16 cellular contexts compared by ENCODE assay signal in genomic region chr15:57522148-57522547, GRCh38.
DNase-seq lines count a peak whose midpoint lies in the region; ATAC-seq and TF ChIP-seq lines count a peak whose summit lies in the region.
"Had no signal": no experiment of that assay in that cellular context is flagged by ENCODE, and none has a peak within 500 bp of the region (broad histone marks: within the 10 kb centered on the region; RNA-seq: fewer than 3 reads in every experiment).

No MANE protein-coding gene starts in this region.

- H3K27ac Mint-ChIP-seq in CD4-positive, alpha-beta memory T cell, result no peak overlapping the region
- no peak overlapping the region for H3K27ac Mint-ChIP-seq in activated CD8-positive, alpha-beta T cell treated with anti-CD3 and anti-CD28 coated beads for 36 hours
- H3K27ac Mint-ChIP-seq: B cell; stimulated activated effector memory CD8-positive, alpha-beta T cell treated with anti-CD3 and anti-CD28 coated beads, Interleukin-12 subunit alpha, Interleukin-12 subunit beta, amount 100 ng/mL, for 72 hours had no signal

- H2BK120ac ChIP-seq in neuronal stem cell (ENCODE audit: low read depth, low read length), result no peak overlapping the region

- H3K79me1 ChIP-seq in neuronal stem cell (ENCODE audit: low read depth, low read length), result no peaks in the 10 kb centered on the region

- H3K4me3 ChIP-seq in neuronal stem cell (ENCODE audit: low read length in 2 of 2), result no peak overlapping the region
- H3K4me3 ChIP-seq in CD4-positive, alpha-beta memory T cell (ENCODE audit: low read length in 2 of 2), result no peak overlapping the region
- H3K4me3 ChIP-seq: K562, transverse colon had no signal

- H3K27me3 ChIP-seq in neuronal stem cell (ENCODE audit: control insufficient read depth in 3 of 3, insufficient read depth in 3 of 3, low read depth in 1 of 3, low read length in 3 of 3), result no peaks in the 10 kb centered on the region
- H3K27me3 ChIP-seq in CD4-positive, alpha-beta memory T cell (ENCODE audit: insufficient read depth, low read length), result no peaks in the 10 kb centered on the region
- H3K27me3 ChIP-seq: transverse colon had no signal

- no peak overlapping the region for H3K27ac ChIP-seq in neuronal stem cell (replicated peaks; ENCODE audit: low read length)
- no peak overlapping the region for H3K27ac ChIP-seq in CD4-positive, alpha-beta memory T cell (ENCODE audit: low read depth, low read length)
- H3K27ac ChIP-seq: parathyroid adenoma, transverse colon had no signal

- no peak overlapping the region for H3K4me3 Mint-ChIP-seq in CD4-positive, alpha-beta memory T cell
- H3K4me3 Mint-ChIP-seq in activated CD8-positive, alpha-beta T cell treated with anti-CD3 and anti-CD28 coated beads for 36 hours, result no peak overlapping the region
- H3K4me3 Mint-ChIP-seq: B cell; stimulated activated effector memory CD8-positive, alpha-beta T cell treated with anti-CD3 and anti-CD28 coated beads, Interleukin-12 subunit alpha, Interleukin-12 subunit beta, amount 100 ng/mL, for 72 hours had no signal

- no peak overlapping the region for H3K4ac ChIP-seq in neuronal stem cell (ENCODE audit: low read length)

- no peak overlapping the region for H4K91ac ChIP-seq in neuronal stem cell (ENCODE audit: low read depth, low read length, poor library complexity)

- no peak overlapping the region for H3K14ac ChIP-seq in neuronal stem cell (ENCODE audit: low read length)

- no peaks in the 10 kb centered on the region for H3K36me3 ChIP-seq in neuronal stem cell (replicated peaks in 1 of 2; ENCODE audit: control insufficient read depth in 2 of 2, insufficient read depth in 2 of 2, low read length in 2 of 2)
- no peaks in the 10 kb centered on the region for H3K36me3 ChIP-seq in CD4-positive, alpha-beta memory T cell (ENCODE audit: insufficient read depth, low read length)
- H3K36me3 ChIP-seq: transverse colon had no signal

- H3K4me1 Mint-ChIP-seq in CD4-positive, alpha-beta memory T cell, result no peaks in the 10 kb centered on the region
- no peaks in the 10 kb centered on the region for H3K4me1 Mint-ChIP-seq in activated CD8-positive, alpha-beta T cell treated with anti-CD3 and anti-CD28 coated beads for 36 hours (ENCODE audit: low read depth)
- H3K4me1 Mint-ChIP-seq: stimulated activated effector memory CD8-positive, alpha-beta T cell treated with anti-CD3 and anti-CD28 coated beads, Interleukin-12 subunit alpha, Interleukin-12 subunit beta, amount 100 ng/mL, for 72 hours had no signal

- no CpG with 5 or more reads among the region's 9 CpGs for WGBS in neuronal stem cell (ENCODE audit: extremely low coverage in 2 of 2, insufficient read length in 2 of 2, insufficient replicate concordance in 1 of 2), 2 donors

- CTCF ChIA-PET in CD4-positive, alpha-beta memory T cell (lab: Charles Lee; ENCODE audit: partially characterized antibody), result interaction anchor here (1.4 to 4.4 kb wide), 2 partner anchors 7 to 11 kb away, joined by 3 to 15 read pairs; no protein-coding TSS in a partner anchor
- CTCF ChIA-PET in activated CD8-positive, alpha-beta T cell treated with anti-CD3 and anti-CD28 coated beads for 36 hours (lab: Charles Lee), result interaction anchor here (1.1 kb wide), 1 partner anchor 182 kb away, joined by 3 read pairs; no protein-coding TSS in a partner anchor

- peak; percentile 64 for DNase-seq in DMS79 (lab: John Stamatoyannopoulos, UW)
- DNase-seq in NCI-H446 treated with DMSO at 0.1 percent for 48 hours (lab: John Stamatoyannopoulos, UW), result peak; percentile 38
- no peak for DNase-seq in left cardiac atrium
- no peak for DNase-seq in neuronal stem cell (ENCODE audit: low spot score)
- no peak for DNase-seq in T-helper 1 cell
- DNase-seq in CD4-positive, alpha-beta memory T cell, result no peak
- DNase-seq in activated CD8-positive, alpha-beta T cell treated with anti-CD3 and anti-CD28 coated beads for 36 hours, result no peak
- DNase-seq: islet precursor cell, NCI-H1105 treated with DMSO at 0.1 percent for 48 hours, NCI-H2171, transverse colon had no signal

- no peaks in the 10 kb centered on the region for H3K9me3 Mint-ChIP-seq in CD4-positive, alpha-beta memory T cell
- H3K9me3 Mint-ChIP-seq in activated CD8-positive, alpha-beta T cell treated with anti-CD3 and anti-CD28 coated beads for 36 hours, result no peaks in the 10 kb centered on the region
- H3K9me3 Mint-ChIP-seq: stimulated activated effector memory CD8-positive, alpha-beta T cell treated with anti-CD3 and anti-CD28 coated beads, Interleukin-12 subunit alpha, Interleukin-12 subunit beta, amount 100 ng/mL, for 72 hours had no signal

- no peak overlapping the region for H2BK15ac ChIP-seq in neuronal stem cell (ENCODE audit: low read length)

- no peak overlapping the region for H4K8ac ChIP-seq in neuronal stem cell (ENCODE audit: low read depth, low read length)

- intact Hi-C loops in left cardiac atrium (cut with DNase I), result loop anchor here in 1 of 2 donors (10.0 kb wide), 1 partner anchor 377 kb away; no protein-coding TSS in a partner anchor
- intact Hi-C loops in CD4-positive, alpha-beta memory T cell (cut with micrococcal nuclease), result no loop called here
- intact Hi-C loops in activated CD8-positive, alpha-beta T cell treated with anti-CD3 and anti-CD28 coated beads for 36 hours (cut with micrococcal nuclease), result no loop called here

- no peak overlapping the region for H3K18ac ChIP-seq in neuronal stem cell (ENCODE audit: low read length)

- POLR2A ChIA-PET in CD4-positive, alpha-beta memory T cell (lab: Charles Lee; ENCODE audit: partially characterized antibody), result no interaction called here
- POLR2A ChIA-PET in activated CD8-positive, alpha-beta T cell treated with anti-CD3 and anti-CD28 coated beads for 36 hours (lab: Charles Lee), result no interaction called here

- no peak overlapping the region for H2AFZ ChIP-seq in neuronal stem cell (ENCODE audit: low read length)
- H2AFZ ChIP-seq: parathyroid adenoma had no signal

- no peak overlapping the region for H2BK5ac ChIP-seq in neuronal stem cell (ENCODE audit: low read length)

- no peak overlapping the region for H3K23ac ChIP-seq in neuronal stem cell (ENCODE audit: low read depth, low read length, poor library complexity)

- H3K9me3 ChIP-seq in neuronal stem cell (replicated peaks in 1 of 2; ENCODE audit: control insufficient read depth in 2 of 2, insufficient read depth in 1 of 2, low read depth in 1 of 2, low read length in 2 of 2), result peaks cover 0 to 2% of the 10 kb centered on the region in 2 donors
- no peaks in the 10 kb centered on the region for H3K9me3 ChIP-seq in CD4-positive, alpha-beta memory T cell (ENCODE audit: control insufficient read depth in 1 of 2, low read length in 2 of 2)
- H3K9me3 ChIP-seq: transverse colon had no signal

- no peak overlapping the region for H3K9ac ChIP-seq in neuronal stem cell (ENCODE audit: low read depth, low read length, poor library complexity)
- H3K9ac ChIP-seq: parathyroid adenoma had no signal

- H3K4me1 ChIP-seq in neuronal stem cell (ENCODE audit: control insufficient read depth in 2 of 2, insufficient read depth in 1 of 2, low read depth in 1 of 2, low read length in 2 of 2), result peaks cover 0 to 1% of the 10 kb centered on the region in 2 donors
- no peaks in the 10 kb centered on the region for H3K4me1 ChIP-seq in CD4-positive, alpha-beta memory T cell (ENCODE audit: insufficient read depth, low read length)
- H3K4me1 ChIP-seq: parathyroid adenoma had no signal

- peak overlapping the region; percentile 10 for H2BK12ac ChIP-seq in neuronal stem cell (ENCODE audit: low read length)

- peaks cover 5 to 9% of the 10 kb centered on the region in 2 donors for H3K27me3 Mint-ChIP-seq in CD4-positive, alpha-beta memory T cell
- peaks cover under 1% of the 10 kb centered on the region for H3K27me3 Mint-ChIP-seq in activated CD8-positive, alpha-beta T cell treated with anti-CD3 and anti-CD28 coated beads for 36 hours
- H3K27me3 Mint-ChIP-seq: B cell had no signal

- TF ChIP-seq CTCF in activated CD8-positive, alpha-beta T cell treated with anti-CD3 and anti-CD28 coated beads for 36 hours (IDR thresholded peaks at IDR 0.05), result no peak

- H3K4me2 ChIP-seq in neuronal stem cell (ENCODE audit: insufficient read depth, low read length, poor library complexity, severe bottlenecking), result no peak overlapping the region

- no peaks in the 10 kb centered on the region for H3K36me3 Mint-ChIP-seq in CD4-positive, alpha-beta memory T cell
- no peaks in the 10 kb centered on the region for H3K36me3 Mint-ChIP-seq in activated CD8-positive, alpha-beta T cell treated with anti-CD3 and anti-CD28 coated beads for 36 hours (ENCODE audit: low read depth)
- H3K36me3 Mint-ChIP-seq: stimulated activated effector memory CD8-positive, alpha-beta T cell treated with anti-CD3 and anti-CD28 coated beads, Interleukin-12 subunit alpha, Interleukin-12 subunit beta, amount 100 ng/mL, for 72 hours had no signal

- no peak overlapping the region for H2AK5ac ChIP-seq in neuronal stem cell (ENCODE audit: low read depth, low read length)

- ATAC-seq in left cardiac atrium (peak; percentile 13 to 48), HG03045 (IDR thresholded peaks at IDR 0.05; ENCODE audit: unreplicated experiment) (no peak)
- ATAC-seq in activated CD8-positive, alpha-beta T cell treated with anti-CD3 and anti-CD28 coated beads for 36 hours, result no peak
- ATAC-seq: K562; stimulated activated effector memory CD8-positive, alpha-beta T cell treated with anti-CD3 and anti-CD28 coated beads, Interleukin-12 subunit alpha, Interleukin-12 subunit beta, amount 100 ng/mL, for 72 hours had no signal

Comparison
In these comparisons a context has a peak if more than half of its experiments do, and no peak if none do; other contexts are left out.
1. DNase-seq: peak in DMS79 (single experiment) and NCI-H446 treated with DMSO at 0.1 percent for 48 hours (single experiment); none in left cardiac atrium (single experiment), neuronal stem cell (single experiment), T-helper 1 cell (0 of 5), CD4-positive, alpha-beta memory T cell (0 of 5) and activated CD8-positive, alpha-beta T cell treated with anti-CD3 and anti-CD28 coated beads for 36 hours (single experiment).
2. ATAC-seq: peak in left cardiac atrium (2 of 2); none in activated CD8-positive, alpha-beta T cell treated with anti-CD3 and anti-CD28 coated beads for 36 hours (single experiment) and HG03045 (single experiment).